ENCODE assay signal across 31 cellular contexts in genomic region chr3:58748024-58748423, GRCh38.
"Had no signal": no experiment of that assay in that cellular context is flagged by ENCODE, and none has a peak within 500 bp of the region (broad histone marks: within the 10 kb centered on the region; RNA-seq: fewer than 3 reads in every experiment).

No MANE protein-coding gene starts in this region.

- H3K4me1 ChIP-seq: ascending aorta, body of pancreas had no signal

- H3K27me3 Mint-ChIP-seq: activated T-helper 17 cell treated with anti-CD3 and anti-CD28 coated beads, Interleukin-2, amount 50 U/mL, for 72 hours had no signal

- H3K4me1 Mint-ChIP-seq: activated CD4-positive, alpha-beta T cell treated with anti-CD3 and anti-CD28 coated beads, Interleukin-2, amount 10 ng/mL, durations not matched to agents 24 days and 14 days; activated naive CD8-positive, alpha-beta T cell treated with anti-CD3 and anti-CD28 coated beads for 36 hours; activated T-helper 17 cell treated with anti-CD3 and anti-CD28 coated beads, Interleukin-2, amount 50 U/mL, for 72 hours had no signal

- FAIRE-seq: colon, RCC 7860 had no signal

- ATAC-seq: activated CD8-positive, alpha-beta T cell treated with anti-CD3 and anti-CD28 coated beads for 36 hours; activated T-cell treated with anti-CD3 and anti-CD28 coated beads, Interleukin-2, amount 50 U/mL, for 72 hours; activated T-helper 17 cell treated with anti-CD3 and anti-CD28 coated beads, Interleukin-2, amount 50 U/mL, for 72 hours; body of pancreas; Right ventricle myocardium inferior had no signal

- H3K4me3 Mint-ChIP-seq: activated CD4-positive, alpha-beta T cell treated with anti-CD3 and anti-CD28 coated beads, Interleukin-2, amount 10 ng/mL, durations not matched to agents 24 days and 14 days; activated CD8-positive, alpha-beta T cell treated with anti-CD3 and anti-CD28 coated beads for 36 hours; activated naive CD8-positive, alpha-beta T cell treated with anti-CD3 and anti-CD28 coated beads for 36 hours; activated T-cell treated with anti-CD3 and anti-CD28 coated beads, Interleukin-2, amount 50 U/mL, for 72 hours; activated T-helper 17 cell treated with anti-CD3 and anti-CD28 coated beads, Interleukin-2, amount 50 U/mL, for 72 hours had no signal

- H3K36me3 ChIP-seq: ascending aorta, WERI-Rb-1 had no signal

- H3K9me3 Mint-ChIP-seq: activated CD4-positive, alpha-beta T cell treated with anti-CD3 and anti-CD28 coated beads, Interleukin-2, amount 10 ng/mL, durations not matched to agents 24 days and 14 days; activated CD8-positive, alpha-beta T cell treated with anti-CD3 and anti-CD28 coated beads for 36 hours; activated naive CD8-positive, alpha-beta T cell treated with anti-CD3 and anti-CD28 coated beads for 36 hours; activated T-cell treated with anti-CD3 and anti-CD28 coated beads, Interleukin-2, amount 50 U/mL, for 72 hours; activated T-helper 17 cell treated with anti-CD3 and anti-CD28 coated beads, Interleukin-2, amount 50 U/mL, for 72 hours had no signal

- H3K4me3 ChIP-seq: ascending aorta, body of pancreas, PC-9 had no signal

- DNase-seq: activated CD4-positive, alpha-beta T cell treated with anti-CD3 and anti-CD28 coated beads, Interleukin-2, amount 10 ng/mL, durations not matched to agents 24 days and 14 days; activated CD4-positive, alpha-beta T cell treated with anti-CD3 and anti-CD28 coated beads, Interleukin-2, amount 50 U/mL, for 4 hours; activated CD8-positive, alpha-beta T cell treated with anti-CD3 and anti-CD28 coated beads for 36 hours; activated effector memory CD4-positive, alpha-beta T cell treated with anti-CD3 and anti-CD28 coated beads, Interleukin-2, amount 50 U/mL, for 16 hours; activated naive CD4-positive, alpha-beta T cell; activated naive CD4-positive, alpha-beta T cell treated with anti-CD3 and anti-CD28 coated beads, Interleukin-2, amount 50 U/mL, for 16 hours; activated naive CD8-positive, alpha-beta T cell treated with anti-CD3 and anti-CD28 coated beads for 36 hours; activated T-cell treated with anti-CD3 and anti-CD28 coated beads, Interleukin-2, amount 50 U/mL, for 1 hour; activated T-cell treated with anti-CD3 and anti-CD28 coated beads, Interleukin-2, amount 50 U/mL, for 72 hours; amniotic stem cell; body of pancreas; central memory CD4-positive, alpha-beta T cell; MM.1S; MV-4-11; NCI-H1092; NCI-H1436 treated with DMSO at 0.1 percent for 48 hours; NCI-H1694 treated with DMSO at 0.1 percent for 48 hours; NCI-H2029; NCI-H510A; NCI-H526; NCI-H748 treated with DMSO at 0.1 percent for 48 hours; PC-9; SIG-M5; T1000; WERI-Rb-1 had no signal

- H3K9me3 ChIP-seq: ascending aorta, body of pancreas had no signal

- H3K27ac Mint-ChIP-seq: activated CD4-positive, alpha-beta T cell treated with anti-CD3 and anti-CD28 coated beads, Interleukin-2, amount 10 ng/mL, durations not matched to agents 24 days and 14 days; activated CD8-positive, alpha-beta T cell treated with anti-CD3 and anti-CD28 coated beads for 36 hours; activated naive CD8-positive, alpha-beta T cell treated with anti-CD3 and anti-CD28 coated beads for 36 hours; activated T-cell treated with anti-CD3 and anti-CD28 coated beads, Interleukin-2, amount 50 U/mL, for 72 hours; activated T-helper 17 cell treated with anti-CD3 and anti-CD28 coated beads, Interleukin-2, amount 50 U/mL, for 72 hours had no signal

- H3K36me3 Mint-ChIP-seq: activated naive CD8-positive, alpha-beta T cell treated with anti-CD3 and anti-CD28 coated beads for 36 hours had no signal

- H3K4me2 ChIP-seq: PC-9 had no signal

- H3K27ac ChIP-seq: ascending aorta, body of pancreas, PC-9, RWPE1, WERI-Rb-1 had no signal

- H2AFZ ChIP-seq: PC-9 had no signal

- H3K27me3 ChIP-seq: ascending aorta, body of pancreas had no signal
